Comparison of ENCODE assay signal across 10 cellular contexts in the genomic region with DNA sequence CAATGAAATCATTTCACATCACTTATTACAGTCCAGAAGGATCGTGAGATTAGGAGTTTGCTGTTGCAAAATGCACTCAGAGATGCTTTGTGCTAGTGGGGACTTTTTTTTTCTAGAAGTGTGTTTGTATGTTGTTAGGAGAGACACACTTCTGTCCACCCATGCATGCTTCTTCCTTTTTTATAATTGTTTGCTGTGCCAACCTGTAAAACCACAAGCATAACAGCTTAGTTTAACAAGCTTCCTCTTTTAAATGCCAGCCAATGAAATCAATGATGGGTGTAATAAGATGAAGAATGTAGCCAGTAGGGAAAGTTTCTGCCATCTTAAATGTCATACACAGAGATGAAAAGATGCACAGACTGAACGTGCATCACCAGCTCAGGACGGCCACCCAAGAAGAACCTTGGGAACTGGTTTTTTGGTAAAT.
DNase-seq lines count a peak whose midpoint lies in the region; ATAC-seq lines count a peak whose summit lies in the region.
"Had no signal": no experiment of that assay in that cellular context is flagged by ENCODE, and none has a peak within 500 bp of the region (broad histone marks: within the 10 kb centered on the region; RNA-seq: fewer than 3 reads in every experiment).

No MANE protein-coding gene starts in this region.

- peak overlapping the region in 1 of 2 donors; percentile 50 for H3K4me3 Mint-ChIP-seq in activated T-cell treated with anti-CD3 and anti-CD28 coated beads, Interleukin-2, amount 50 U/mL, for 72 hours
- peak overlapping the region; percentile 64 for H3K4me3 Mint-ChIP-seq in T-helper 2 cell treated with Interferon-gamma antibody and Interleukin-4, amounts not matched to agents 5 μg/mL and 100 μg/mL, for 36 hours
- peak overlapping the region; percentile 28 for H3K4me3 Mint-ChIP-seq in stimulated activated naive CD8-positive, alpha-beta T cell treated with anti-CD3 and anti-CD28 coated beads, Interleukin-15, Interleukin-2, amounts not matched to agents 100 ng/mL and 50 ng/mL, for 24 hours
- H3K4me3 Mint-ChIP-seq: nephron had no signal

- H3K36me3 Mint-ChIP-seq in activated T-cell treated with anti-CD3 and anti-CD28 coated beads, Interleukin-2, amount 50 U/mL, for 72 hours (ENCODE audit: insufficient read depth in 2 of 2): peaks cover 0 to 3% of the 10 kb centered on the region in 2 donors
- H3K36me3 Mint-ChIP-seq in T-helper 2 cell treated with Interferon-gamma antibody and Interleukin-4, amounts not matched to agents 5 μg/mL and 100 μg/mL, for 36 hours (ENCODE audit: low read depth): peaks cover 16% of the 10 kb centered on the region
- H3K36me3 Mint-ChIP-seq in stimulated activated naive CD8-positive, alpha-beta T cell treated with anti-CD3 and anti-CD28 coated beads, Interleukin-15, Interleukin-2, amounts not matched to agents 100 ng/mL and 50 ng/mL, for 24 hours (ENCODE audit: low read depth): no peaks in the 10 kb centered on the region

- peaks cover 82% of the 10 kb centered on the region for H3K4me1 Mint-ChIP-seq in activated T-cell treated with anti-CD3 and anti-CD28 coated beads, Interleukin-2, amount 50 U/mL, for 72 hours (ENCODE audit: low read depth)
- H3K4me1 Mint-ChIP-seq in T-helper 2 cell treated with Interferon-gamma antibody and Interleukin-4, amounts not matched to agents 5 μg/mL and 100 μg/mL, for 36 hours (ENCODE audit: low read depth): peaks cover 79% of the 10 kb centered on the region
- peaks cover 85% of the 10 kb centered on the region for H3K4me1 Mint-ChIP-seq in stimulated activated naive CD8-positive, alpha-beta T cell treated with anti-CD3 and anti-CD28 coated beads, Interleukin-15, Interleukin-2, amounts not matched to agents 100 ng/mL and 50 ng/mL, for 24 hours (ENCODE audit: low read depth)

- ATAC-seq in activated T-cell treated with anti-CD3 and anti-CD28 coated beads, Interleukin-2, amount 50 U/mL, for 72 hours (replicated peaks in 1 of 2): peak; percentile 51 to 53
- peak; percentile 44 for ATAC-seq in HG03442 (IDR thresholded peaks at IDR 0.05; ENCODE audit: unreplicated experiment)

- peak overlapping the region; percentile 55 for H3K27ac Mint-ChIP-seq in activated T-cell treated with anti-CD3 and anti-CD28 coated beads, Interleukin-2, amount 50 U/mL, for 72 hours
- peak overlapping the region; percentile 77 for H3K27ac Mint-ChIP-seq in T-helper 2 cell treated with Interferon-gamma antibody and Interleukin-4, amounts not matched to agents 5 μg/mL and 100 μg/mL, for 36 hours
- H3K27ac Mint-ChIP-seq in stimulated activated naive CD8-positive, alpha-beta T cell treated with anti-CD3 and anti-CD28 coated beads, Interleukin-15, Interleukin-2, amounts not matched to agents 100 ng/mL and 50 ng/mL, for 24 hours: peak overlapping the region; percentile 79
- H3K27ac Mint-ChIP-seq: nephron had no signal

- no peaks in the 10 kb centered on the region for H3K9me3 Mint-ChIP-seq in activated T-cell treated with anti-CD3 and anti-CD28 coated beads, Interleukin-2, amount 50 U/mL, for 72 hours
- peaks cover 12% of the 10 kb centered on the region for H3K9me3 Mint-ChIP-seq in T-helper 2 cell treated with Interferon-gamma antibody and Interleukin-4, amounts not matched to agents 5 μg/mL and 100 μg/mL, for 36 hours
- peaks cover 3% of the 10 kb centered on the region for H3K9me3 Mint-ChIP-seq in stimulated activated naive CD8-positive, alpha-beta T cell treated with anti-CD3 and anti-CD28 coated beads, Interleukin-15, Interleukin-2, amounts not matched to agents 100 ng/mL and 50 ng/mL, for 24 hours
- H3K9me3 Mint-ChIP-seq: nephron had no signal

- no peaks in the 10 kb centered on the region for H3K27me3 Mint-ChIP-seq in activated T-cell treated with anti-CD3 and anti-CD28 coated beads, Interleukin-2, amount 50 U/mL, for 72 hours (ENCODE audit: low read depth)
- H3K27me3 Mint-ChIP-seq in T-helper 2 cell treated with Interferon-gamma antibody and Interleukin-4, amounts not matched to agents 5 μg/mL and 100 μg/mL, for 36 hours (ENCODE audit: low read depth): no peaks in the 10 kb centered on the region
- no peaks in the 10 kb centered on the region for H3K27me3 Mint-ChIP-seq in stimulated activated naive CD8-positive, alpha-beta T cell treated with anti-CD3 and anti-CD28 coated beads, Interleukin-15, Interleukin-2, amounts not matched to agents 100 ng/mL and 50 ng/mL, for 24 hours

- no peak for DNase-seq in activated T-cell treated with anti-CD3 and anti-CD28 coated beads, Interleukin-2, amount 50 U/mL, for 72 hours
- no peak for DNase-seq in activated T-cell treated with anti-CD3 and anti-CD28 coated beads, Interleukin-2, amount 50 U/mL, for 1 hour
- no peak for DNase-seq in T-helper 2 cell treated with Interferon-gamma antibody and Interleukin-4, amounts not matched to agents 5 μg/mL and 100 μg/mL, for 36 hours (ENCODE audit: low spot score)
- DNase-seq in NCI-H1048 (lab: John Stamatoyannopoulos, UW): no peak
- DNase-seq in NCI-H1930 (lab: John Stamatoyannopoulos, UW): no peak
- DNase-seq in mesenteric fat pad (ENCODE audit: low spot score): no peak
- DNase-seq: COR-L47 had no signal
